1 cellular context compared by ENCODE assay signal in genomic region chr7:151223728-151224127, GRCh38.
TF ChIP-seq lines count a peak whose summit lies in the region.

No MANE protein-coding gene starts in this region.

TF ChIP-seq in SK-N-SH treated with all-trans-retinoic acid at 6 μM for 48 hours, 23 proteins besides CTCF, POLR2A, EP300 and RAD21 (continued from another document):
- TF ChIP-seq CSRNP3 (CRISPR knock-in tag; IDR thresholded peaks at IDR 0.05) (no peak), BACH2 (CRISPR knock-in tag; IDR thresholded peaks at IDR 0.05; ENCODE audit: borderline replicate concordance) (no peak), ZFP30 (CRISPR knock-in tag; IDR thresholded peaks at IDR 0.05) (no peak), CSDC2 (CRISPR knock-in tag; IDR thresholded peaks at IDR 0.05) (no peak), SNAI2 (CRISPR knock-in tag; IDR thresholded peaks at IDR 0.05) (no peak)
